8 cellular contexts compared by ENCODE assay signal in genomic region chr10:77927343-77928256, GRCh38. TPM values are rescaled to one million over a fixed set of nuclear protein-coding genes. Genes with fewer than 3 reads are reported as not detected.
DNase-seq lines count a peak whose midpoint lies in the region; ATAC-seq and TF ChIP-seq lines count a peak whose summit lies in the region.

No MANE protein-coding gene starts in this region.

- H3K27me3 ChIP-seq in SJCRH30 (no peaks in the 10 kb centered on the region), sigmoid colon (no peaks in the 10 kb centered on the region)

- H3K4me3 ChIP-seq in SJCRH30: peak overlapping the region; percentile 88
- H3K4me3 ChIP-seq in fibroblast of pulmonary artery (replicated peaks; ENCODE audit: low read depth, low read length): peak overlapping the region; percentile 71
- peak overlapping the region; percentile 64 to 87 (median 74) for H3K4me3 ChIP-seq in sigmoid colon

- H3K27ac ChIP-seq in SJCRH30 (no peak overlapping the region), sigmoid colon (peak overlapping the region; percentile 88 to 95 (median 91))

- intact Hi-C loops in sigmoid colon (cut with DNase I): loop anchor here (2.0 to 5.0 kb wide), 3 partner anchors 41 to 100 kb away; partner anchors contain the start of gene POLR3A

- no peak for TF ChIP-seq EP300 in sigmoid colon (IDR thresholded peaks at IDR 0.05)

- H3K4me1 ChIP-seq in ES-I3 (ENCODE audit: insufficient read depth, low read length) (peaks cover 20% of the 10 kb centered on the region), SJCRH30 (peaks cover 7% of the 10 kb centered on the region), sigmoid colon (peaks cover 0 to 45% (median 37%) of the 10 kb centered on the region in 4 donors)

- TF ChIP-seq POLR2A in sigmoid colon (IDR thresholded peaks at IDR 0.05): no peak

- H3K36me3 ChIP-seq in ES-I3 (ENCODE audit: insufficient read depth, low read length) (peaks cover 3% of the 10 kb centered on the region; the same call in 1 of the 2 replicates), SJCRH30 (no peaks in the 10 kb centered on the region), sigmoid colon (no peaks in the 10 kb centered on the region)

- peak overlapping the region; percentile 93 for H3K9ac ChIP-seq in ES-I3 (ENCODE audit: low read depth, low read length)

- H3K9me3 ChIP-seq in ES-I3 (ENCODE audit: control insufficient read depth, insufficient read depth, low read length): no peaks in the 10 kb centered on the region
- no peaks in the 10 kb centered on the region for H3K9me3 ChIP-seq in SJCRH30 (replicated peaks)
- no peaks in the 10 kb centered on the region for H3K9me3 ChIP-seq in sigmoid colon

- TF ChIP-seq CTCF in fibroblast of pulmonary artery (IDR thresholded peaks at IDR 0.05; ENCODE audit: low read length, missing control alignments) (no peak), sigmoid colon (IDR thresholded peaks at IDR 0.05) (no peak)

- DNase-seq in SJCRH30 (peak; percentile 9 to 35), fibroblast of pulmonary artery (ENCODE audit: low read depth) (no peak), sigmoid colon (no peak), NOMO-1 treated with dmso at 0.1 percent for 144 hours (lab: John Stamatoyannopoulos, UW; ENCODE audit: unreplicated experiment) (no peak)
- no peak for DNase-seq in NK-92 treated with Interleukin-12 subunit alpha and Interleukin-12 subunit beta, amount 100 ng/mL, for 24 hours (lab: John Stamatoyannopoulos, UW)

- 24 to 25% methylated on average over 20 of the region's 20 CpGs for WGBS in sigmoid colon, 2 donors

- ATAC-seq in GM21526 (IDR thresholded peaks at IDR 0.05; ENCODE audit: low FRiP score, unreplicated experiment) (no peak), HG03432 (IDR thresholded peaks at IDR 0.05; ENCODE audit: unreplicated experiment) (no peak)

RNA-seq across cellular contexts. Expression of gene DLG5, which starts 1.0 kb away (rescaled TPM):
- 22.5 and 24.4 TPM in 2 replicates for total RNA-seq in SJCRH30 (2014; rRNA removed; shearing (Covaris generic))
- total RNA-seq in sigmoid colon: 10 to 100 TPM; 41.0 to 78.1 (median 49.4) TPM
- polyA plus RNA-seq in sigmoid colon: 10 to 100 TPM in 1 of 3 donors, 1 to 10 TPM in 2; 6.0 to 20.3 (median 7.2) TPM

Comparison
In these comparisons a context has a peak if more than half of its experiments do, and no peak if none do; other contexts are left out.
1. DNase-seq: peak in SJCRH30 (2 of 2); none in fibroblast of pulmonary artery (single experiment), sigmoid colon (single experiment), NOMO-1 treated with dmso at 0.1 percent for 144 hours (single experiment) and NK-92 treated with Interleukin-12 subunit alpha and Interleukin-12 subunit beta, amount 100 ng/mL, for 24 hours (single experiment).
2. Peak in every context shown above with its lines, with median percentiles within 50 percentile points of each other: H3K4me3 ChIP-seq.